8 cellular contexts compared by ENCODE assay signal in genomic region chr15:92839696-92840095, GRCh38.
DNase-seq lines count a peak whose midpoint lies in the region; ATAC-seq and TF ChIP-seq lines count a peak whose summit lies in the region.

No MANE protein-coding gene starts in this region.

- H3K36me3 Mint-ChIP-seq in T-helper 17 cell (ENCODE audit: low read depth) = no peaks in the 10 kb centered on the region

- no peak for TF ChIP-seq CTCF in HL-60 (IDR thresholded peaks at IDR 0.05; ENCODE audit: insufficient read depth, low read length)

- peak; percentile 77 for DNase-seq in GF-D8 (lab: John Stamatoyannopoulos, UW)
- DNase-seq in HL-60 (ENCODE audit: low read depth in 1 of 2, low spot score in 1 of 2) = peak in 1 of 2 experiments; percentile 74
- DNase-seq in T-helper 17 cell = no peak
- no peak for DNase-seq in stimulated activated naive CD8-positive, alpha-beta T cell treated with anti-CD3 and anti-CD28 coated beads, Interleukin-15, amount 100 ng/mL, for 72 hours
- DNase-seq in AG20443 (ENCODE audit: low spot score) = no peak
- no peak for DNase-seq in NCI-H1048 (lab: John Stamatoyannopoulos, UW)
- no peak for DNase-seq in NK-92 treated with Interleukin-12 subunit alpha and Interleukin-12 subunit beta, amount 100 ng/mL, for 24 hours (lab: John Stamatoyannopoulos, UW)

- peak overlapping the region; percentile 74 for H3K4me3 Mint-ChIP-seq in T-helper 17 cell
- peak overlapping the region; percentile 41 to 77 for H3K4me3 Mint-ChIP-seq in stimulated activated naive CD8-positive, alpha-beta T cell treated with anti-CD3 and anti-CD28 coated beads, Interleukin-15, amount 100 ng/mL, for 72 hours

- H3K27me3 Mint-ChIP-seq in T-helper 17 cell = no peaks in the 10 kb centered on the region
- no peaks in the 10 kb centered on the region for H3K27me3 Mint-ChIP-seq in stimulated activated naive CD8-positive, alpha-beta T cell treated with anti-CD3 and anti-CD28 coated beads, Interleukin-15, amount 100 ng/mL, for 72 hours

- H3K27ac Mint-ChIP-seq in T-helper 17 cell = peak overlapping the region; percentile 47
- peak overlapping the region; percentile 71 to 98 for H3K27ac Mint-ChIP-seq in stimulated activated naive CD8-positive, alpha-beta T cell treated with anti-CD3 and anti-CD28 coated beads, Interleukin-15, amount 100 ng/mL, for 72 hours

- H3K27ac ChIP-seq in HL-60 (replicated peaks) = peak overlapping the region; percentile 54

- peaks cover 24% of the 10 kb centered on the region for H3K4me1 Mint-ChIP-seq in T-helper 17 cell
- peaks cover 51% of the 10 kb centered on the region for H3K4me1 Mint-ChIP-seq in stimulated activated naive CD8-positive, alpha-beta T cell treated with anti-CD3 and anti-CD28 coated beads, Interleukin-15, amount 100 ng/mL, for 72 hours

- H3K9me3 ChIP-seq in T-helper 17 cell (ENCODE audit: control insufficient read depth, low read length, poor library complexity, severe bottlenecking) = no peaks in the 10 kb centered on the region

- ATAC-seq in GM21390 (IDR thresholded peaks at IDR 0.05; ENCODE audit: unreplicated experiment) (peak; percentile 91), T-helper 17 cell (peak; percentile 39)
- peak; percentile 52 for ATAC-seq in stimulated activated naive CD8-positive, alpha-beta T cell treated with anti-CD3 and anti-CD28 coated beads, Interleukin-15, amount 100 ng/mL, for 72 hours

- H3K27me3 ChIP-seq in HL-60 (ENCODE audit: insufficient read depth, poor library complexity, severe bottlenecking) = no peaks in the 10 kb centered on the region

- no peak overlapping the region for H3K4me3 ChIP-seq in HL-60 (replicated peaks; ENCODE audit: insufficient read depth, low read length)

- H3K9me3 Mint-ChIP-seq in stimulated activated naive CD8-positive, alpha-beta T cell treated with anti-CD3 and anti-CD28 coated beads, Interleukin-15, amount 100 ng/mL, for 72 hours = no peaks in the 10 kb centered on the region

Comparison
In these comparisons a context has a peak if more than half of its experiments do, and no peak if none do; other contexts are left out.
1. ATAC-seq: peak in every context shown above with its lines; median percentile 91 in GM21390; 52 in stimulated activated naive CD8-positive, alpha-beta T cell treated with anti-CD3 and anti-CD28 coated beads, Interleukin-15, amount 100 ng/mL, for 72 hours; 39 in T-helper 17 cell.